15 cellular contexts compared by ENCODE assay signal in genomic region chr7:37248396-37248836, GRCh38.
DNase-seq lines count a peak whose midpoint lies in the region; ATAC-seq and TF ChIP-seq lines count a peak whose summit lies in the region.
"Had no signal": no experiment of that assay in that cellular context is flagged by ENCODE, and none has a peak within 500 bp of the region (broad histone marks: within the 10 kb centered on the region; RNA-seq: fewer than 3 reads in every experiment).

No MANE protein-coding gene starts in this region.

- H3K36me3 Mint-ChIP-seq in nephron progenitor cell (ENCODE audit: low read depth), result peaks cover 8% of the 10 kb centered on the region
- H3K36me3 Mint-ChIP-seq in stimulated activated naive B cell treated with anti-CD40 and anti-IgM and Interleukin-4, amounts not matched to agents 10 μg/mL and 1 μg/mL and 100 μg/mL, for 72 hours, result peaks cover 32 to 48% of the 10 kb centered on the region in 2 donors

- intact Hi-C loops in right lobe of liver (cut with DNase I) (no loop called here), left ventricle myocardium superior (cut with micrococcal nuclease) (no loop called here)

- DNase-seq in right lobe of liver (no peak), left ventricle myocardium superior (peak; percentile 29), nephron progenitor cell (peak; percentile 7), WERI-Rb-1 (no peak), erythroblast (lab: John Stamatoyannopoulos, UW) (no peak)
- no peak for DNase-seq in stimulated activated naive B cell treated with anti-CD40 and anti-IgM and Interleukin-4, amounts not matched to agents 10 μg/mL and 1 μg/mL and 100 μg/mL, for 72 hours
- DNase-seq: activated CD4-positive, CD25-positive, alpha-beta regulatory T cell treated with anti-CD3 and anti-CD28 coated beads, Interleukin-2, amount 50 U/mL, for 72 hours; activated naive CD8-positive, alpha-beta T cell treated with anti-CD3 and anti-CD28 coated beads for 36 hours; NCI-H1092; NCI-H510A had no signal

- no peak for TF ChIP-seq POLR2A in right lobe of liver (IDR thresholded peaks at IDR 0.05)
- no peak for TF ChIP-seq POLR2A in erythroblast (IDR thresholded peaks at IDR 0.05; ENCODE audit: low read length)

- H3K4me3 ChIP-seq in liver (ENCODE audit: low read depth in 1 of 3, low read length in 3 of 3) (no peak overlapping the region), right lobe of liver (no peak overlapping the region), WERI-Rb-1 (ENCODE audit: low read depth, low read length) (no peak overlapping the region)
- H3K4me3 ChIP-seq: A549, skin epidermis had no signal

- TF ChIP-seq RAD21 in liver (IDR thresholded peaks at IDR 0.05), result no peak

- no peak overlapping the region for H3K27ac ChIP-seq in liver (ENCODE audit: low read depth in 1 of 2, low read length in 2 of 2)
- H3K27ac ChIP-seq in right lobe of liver, result no peak overlapping the region
- no peak overlapping the region for H3K27ac ChIP-seq in WERI-Rb-1
- H3K27ac ChIP-seq: A549, skin epidermis had no signal

- WGBS in liver, result 85% methylated on average over 3 of the region's 3 CpGs
- 44% methylated on average over 2 of the region's 3 CpGs for WGBS in right lobe of liver (ENCODE audit: insufficient coverage, low coverage, low lambda C conversion rate, missing lambda C conversion rate)

- no peak for TF ChIP-seq CTCF in liver (IDR thresholded peaks at IDR 0.05; ENCODE audit: low read depth, low read length, missing input control)
- TF ChIP-seq CTCF in right lobe of liver (IDR thresholded peaks at IDR 0.05), result no peak
- TF ChIP-seq CTCF in nephron progenitor cell (IDR thresholded peaks at IDR 0.05), result no peak
- no peak for TF ChIP-seq CTCF in WERI-Rb-1 (IDR thresholded peaks at IDR 0.05; ENCODE audit: low read depth, low read length)

- H3K4me1 Mint-ChIP-seq in nephron progenitor cell, result peaks cover 18% of the 10 kb centered on the region
- H3K4me1 Mint-ChIP-seq in stimulated activated naive B cell treated with anti-CD40 and anti-IgM and Interleukin-4, amounts not matched to agents 10 μg/mL and 1 μg/mL and 100 μg/mL, for 72 hours, result peaks cover 11 to 29% of the 10 kb centered on the region in 2 donors

- H3K9me3 ChIP-seq in liver (ENCODE audit: control insufficient read depth in 4 of 4, low read length in 3 of 4) (no peaks in the 10 kb centered on the region), right lobe of liver (no peaks in the 10 kb centered on the region), WERI-Rb-1 (ENCODE audit: severe bottlenecking) (no peaks in the 10 kb centered on the region)
- H3K9me3 ChIP-seq: A549 had no signal

- no peak overlapping the region for H3K4me3 Mint-ChIP-seq in nephron progenitor cell
- no peak overlapping the region for H3K4me3 Mint-ChIP-seq in stimulated activated naive B cell treated with anti-CD40 and anti-IgM and Interleukin-4, amounts not matched to agents 10 μg/mL and 1 μg/mL and 100 μg/mL, for 72 hours
- H3K4me3 Mint-ChIP-seq: activated naive CD8-positive, alpha-beta T cell treated with anti-CD3 and anti-CD28 coated beads for 36 hours had no signal

- H3K9me3 Mint-ChIP-seq in nephron progenitor cell, result peaks cover 10% of the 10 kb centered on the region
- peaks cover 0 to 4% of the 10 kb centered on the region in 2 donors for H3K9me3 Mint-ChIP-seq in stimulated activated naive B cell treated with anti-CD40 and anti-IgM and Interleukin-4, amounts not matched to agents 10 μg/mL and 1 μg/mL and 100 μg/mL, for 72 hours

- peak overlapping the region; percentile 39 for H3K27ac Mint-ChIP-seq in nephron progenitor cell
- no peak overlapping the region for H3K27ac Mint-ChIP-seq in stimulated activated naive B cell treated with anti-CD40 and anti-IgM and Interleukin-4, amounts not matched to agents 10 μg/mL and 1 μg/mL and 100 μg/mL, for 72 hours
- H3K27ac Mint-ChIP-seq: activated naive CD8-positive, alpha-beta T cell treated with anti-CD3 and anti-CD28 coated beads for 36 hours had no signal

- H3K9ac ChIP-seq in liver (ENCODE audit: low read depth in 1 of 2, low read length in 2 of 2), result no peak overlapping the region

- no peaks in the 10 kb centered on the region for H3K27me3 Mint-ChIP-seq in nephron progenitor cell (ENCODE audit: low read depth, poor library complexity)
- H3K27me3 Mint-ChIP-seq in stimulated activated naive B cell treated with anti-CD40 and anti-IgM and Interleukin-4, amounts not matched to agents 10 μg/mL and 1 μg/mL and 100 μg/mL, for 72 hours, result no peaks in the 10 kb centered on the region
- H3K27me3 Mint-ChIP-seq: activated naive CD8-positive, alpha-beta T cell treated with anti-CD3 and anti-CD28 coated beads for 36 hours had no signal

- ATAC-seq in right lobe of liver, result no peak
- peak; percentile 81 for ATAC-seq in left ventricle myocardium superior
- ATAC-seq in HG03442 (IDR thresholded peaks at IDR 0.05; ENCODE audit: unreplicated experiment), result no peak
- ATAC-seq in stimulated activated naive B cell treated with anti-CD40 and anti-IgM and Interleukin-4, amounts not matched to agents 10 μg/mL and 1 μg/mL and 100 μg/mL, for 72 hours (replicated peaks), result no peak
- ATAC-seq: esophagus mucosa had no signal

- H3K27me3 ChIP-seq in liver (ENCODE audit: control insufficient read depth in 4 of 4, insufficient read depth in 4 of 4, low read length in 3 of 4), result no peaks in the 10 kb centered on the region
- no peaks in the 10 kb centered on the region for H3K27me3 ChIP-seq in right lobe of liver
- H3K27me3 ChIP-seq in WERI-Rb-1 (ENCODE audit: insufficient read depth, low read depth, severe bottlenecking), result no peaks in the 10 kb centered on the region

- H3K4me1 ChIP-seq in liver (ENCODE audit: control insufficient read depth in 4 of 4, insufficient read depth in 4 of 4, low read length in 3 of 4) (no peaks in the 10 kb centered on the region), right lobe of liver (no peaks in the 10 kb centered on the region)

- H3K36me3 ChIP-seq in liver (ENCODE audit: control insufficient read depth in 4 of 4, insufficient read depth in 3 of 4, low read depth in 1 of 4, low read length in 3 of 4) (peaks cover 0 to 8% (median 1%) of the 10 kb centered on the region in 4 donors), right lobe of liver (no peaks in the 10 kb centered on the region), WERI-Rb-1 (no peaks in the 10 kb centered on the region)

TF ChIP-seq in liver, 16 proteins besides CTCF, POLR2A, EP300 and RAD21:
- TF ChIP-seq FOXA2 (IDR thresholded peaks at IDR 0.05), result no peak
- peak; percentile 50 for TF ChIP-seq NR2F2 (IDR thresholded peaks at IDR 0.05)
- no peak for TF ChIP-seq FOXA1 (IDR thresholded peaks at IDR 0.05)
- no peak for TF ChIP-seq YY1 (IDR thresholded peaks at IDR 0.05)
- TF ChIP-seq MAX (IDR thresholded peaks at IDR 0.05), result no peak

Comparison
In these comparisons a context has a peak if more than half of its experiments do, and no peak if none do; other contexts are left out.
1. DNase-seq: peak in left ventricle myocardium superior (single experiment) and nephron progenitor cell (single experiment); none in right lobe of liver (0 of 3), stimulated activated naive B cell treated with anti-CD40 and anti-IgM and Interleukin-4, amounts not matched to agents 10 μg/mL and 1 μg/mL and 100 μg/mL, for 72 hours (single experiment), WERI-Rb-1 (single experiment) and erythroblast (0 of 2).